21 cellular contexts compared by ENCODE assay signal in the genomic region with DNA sequence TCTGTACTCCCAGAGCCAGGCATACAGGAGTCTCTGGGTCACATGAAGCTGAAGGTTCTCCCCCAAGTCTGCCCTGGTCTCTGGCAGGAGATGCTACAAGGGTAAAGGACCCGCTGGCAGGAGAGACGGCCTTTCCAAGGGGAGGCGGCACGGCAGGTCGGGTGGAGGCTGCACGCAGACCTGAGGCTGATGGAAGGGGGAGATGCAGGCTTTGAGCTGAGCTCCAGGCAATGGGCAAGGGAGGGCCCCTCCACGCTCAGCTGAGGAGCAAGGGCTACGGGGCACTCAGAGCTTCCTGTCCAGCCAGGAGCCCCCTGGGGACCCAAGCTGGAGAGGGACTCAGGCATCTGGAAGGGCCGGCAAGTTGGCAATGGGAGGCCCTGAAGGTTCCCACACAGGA.
"Had no signal": no experiment of that assay in that cellular context is flagged by ENCODE, and none has a peak within 500 bp of the region (broad histone marks: within the 10 kb centered on the region; RNA-seq: fewer than 3 reads in every experiment).

No MANE protein-coding gene starts in this region.

- H3K9ac ChIP-seq: parathyroid adenoma had no signal

- H3K79me2 ChIP-seq: parathyroid adenoma had no signal

- H3K4me3 Mint-ChIP-seq: naive thymus-derived CD8-positive, alpha-beta T cell; nephron; stimulated activated naive B cell treated with anti-CD40 and anti-IgM and Interleukin-4, amounts not matched to agents 10 μg/mL and 1 μg/mL and 100 μg/mL, for 72 hours had no signal

- H3K4me3 ChIP-seq: left lung, lower lobe of right lung, psoas muscle, sigmoid colon, spleen, stomach, upper lobe of right lung had no signal

- H2AFZ ChIP-seq: parathyroid adenoma had no signal

- H3K9me3 Mint-ChIP-seq: nephron had no signal

- H3K36me3 ChIP-seq: left lung, lower lobe of right lung, sigmoid colon, spleen, stomach, upper lobe of right lung had no signal

- H3K9me3 ChIP-seq: lower lobe of right lung, psoas muscle, sigmoid colon, stomach, upper lobe of right lung had no signal

- H3K27ac ChIP-seq: left lung, lower lobe of right lung, parathyroid adenoma, psoas muscle, spleen, upper lobe of right lung had no signal

- H3K4me1 ChIP-seq: left lung, lower lobe of right lung, parathyroid adenoma, psoas muscle, spleen, stomach, upper lobe of right lung had no signal

- H3K27me3 ChIP-seq: left lung, sigmoid colon, upper lobe of right lung had no signal

- DNase-seq: hippocampal formation; left colon; left lung; lower lobe of right lung; mammary epithelial cell; mesenchymal stem cell; naive thymus-derived CD8-positive, alpha-beta T cell; occipital lobe; psoas muscle; sigmoid colon; small intestine; spleen; stimulated activated CD4-positive, alpha-beta T cell treated with anti-CD3 and anti-CD28 coated beads, Interleukin-4, amount 100 ng/mL, for 4 hours; stimulated activated CD8-positive, alpha-beta memory T cell treated with anti-CD3 and anti-CD28 coated beads, Interleukin-4, amount 100 ng/mL, for 48 hours; stimulated activated naive B cell treated with anti-CD40 and anti-IgM and Interleukin-4, amounts not matched to agents 10 μg/mL and 1 μg/mL and 100 μg/mL, for 72 hours; stimulated activated naive CD8-positive, alpha-beta T cell treated with anti-CD3 and anti-CD28 coated beads, Interleukin-15, Interleukin-2, amounts not matched to agents 100 U/mL and 50 U/mL, for 24 hours; stomach; trophoblast cell; upper lobe of right lung had no signal

- H3K27ac Mint-ChIP-seq: naive thymus-derived CD8-positive, alpha-beta T cell; stimulated activated naive B cell treated with anti-CD40 and anti-IgM and Interleukin-4, amounts not matched to agents 10 μg/mL and 1 μg/mL and 100 μg/mL, for 72 hours had no signal

- H3K36me3 Mint-ChIP-seq: naive thymus-derived CD8-positive, alpha-beta T cell; stimulated activated naive B cell treated with anti-CD40 and anti-IgM and Interleukin-4, amounts not matched to agents 10 μg/mL and 1 μg/mL and 100 μg/mL, for 72 hours had no signal
